In genomic region chr12:24840046-24840800, GRCh38 we compare ENCODE assay signal across 15 cellular contexts.
DNase-seq lines count a peak whose midpoint lies in the region; TF ChIP-seq lines count a peak whose summit lies in the region.
"Had no signal": no experiment of that assay in that cellular context is flagged by ENCODE, and none has a peak within 500 bp of the region (broad histone marks: within the 10 kb centered on the region; RNA-seq: fewer than 3 reads in every experiment).

No MANE protein-coding gene starts in this region.

- no peaks in the 10 kb centered on the region for H3K9me3 ChIP-seq in sigmoid colon
- no peaks in the 10 kb centered on the region for H3K9me3 ChIP-seq in tibial artery
- H3K9me3 ChIP-seq: vagina had no signal

- 37 to 57% methylated on average over 1 of the region's 1 CpG for WGBS in sigmoid colon, 2 donors

- no peak for TF ChIP-seq POLR2A in sigmoid colon (IDR thresholded peaks at IDR 0.05)

- H3K36me3 ChIP-seq in sigmoid colon = no peaks in the 10 kb centered on the region
- no peaks in the 10 kb centered on the region for H3K36me3 ChIP-seq in tibial artery
- H3K36me3 ChIP-seq: cardiac muscle cell, vagina had no signal

- peak; percentile 20 for DNase-seq in activated CD4-positive, alpha-beta T cell treated with anti-CD3 and anti-CD28 coated beads for 48 hours
- DNase-seq in activated CD4-positive, alpha-beta T cell treated with anti-CD3 and anti-CD28 coated beads, Interleukin-2, amount 50 U/mL, for 1 hour = no peak
- DNase-seq in HT1080 (ENCODE audit: low read depth) = peak; percentile 67
- DNase-seq in amniotic epithelial cell (ENCODE audit: low read depth) = peak; percentile 86
- DNase-seq in sigmoid colon = no peak
- no peak for DNase-seq in CD1c-positive myeloid dendritic cell (ENCODE audit: extremely low spot score)
- DNase-seq in tibial artery = no peak
- DNase-seq in DMS153 (lab: John Stamatoyannopoulos, UW) = no peak
- DNase-seq: activated effector memory CD4-positive, alpha-beta T cell treated with Interleukin-2 at 50 U/mL for 16 hours; NCI-H1436; NCI-H446; right cardiac atrium had no signal

- TF ChIP-seq CTCF in sigmoid colon (IDR thresholded peaks at IDR 0.05) = no peak
- no peak for TF ChIP-seq CTCF in tibial artery (IDR thresholded peaks at IDR 0.05)

- intact Hi-C loops in sigmoid colon (cut with DNase I) (no loop called here), tibial artery (cut with DNase I; ENCODE audit: low total_unique reads) (no loop called here)

- H3K4me3 ChIP-seq in sigmoid colon (no peak overlapping the region), tibial artery (no peak overlapping the region)
- H3K4me3 ChIP-seq: cardiac muscle cell, GM23338, vagina had no signal

- H3K27me3 ChIP-seq in sigmoid colon (no peaks in the 10 kb centered on the region), tibial artery (no peaks in the 10 kb centered on the region)
- H3K27me3 ChIP-seq: cardiac muscle cell, vagina had no signal

- H3K27ac ChIP-seq in sigmoid colon (peak overlapping the region in 3 of 4 donors; percentile 17 to 58 (median 53)), tibial artery (no peak overlapping the region)
- H3K27ac ChIP-seq: cardiac muscle cell, vagina had no signal

- no peak for TF ChIP-seq EP300 in sigmoid colon (IDR thresholded peaks at IDR 0.05)

- H3K4me1 ChIP-seq in sigmoid colon (peaks cover 0 to 31% (median 13%) of the 10 kb centered on the region in 4 donors), tibial artery (peaks cover 0 to 30% (median 5%) of the 10 kb centered on the region in 4 donors)

Comparison
In these comparisons a context has a peak if more than half of its experiments do, and no peak if none do; other contexts are left out.
1. DNase-seq: peak in activated CD4-positive, alpha-beta T cell treated with anti-CD3 and anti-CD28 coated beads for 48 hours (single experiment), HT1080 (single experiment) and amniotic epithelial cell (single experiment); none in activated CD4-positive, alpha-beta T cell treated with anti-CD3 and anti-CD28 coated beads, Interleukin-2, amount 50 U/mL, for 1 hour (single experiment), sigmoid colon (single experiment), CD1c-positive myeloid dendritic cell (single experiment), tibial artery (0 of 2) and DMS153 (single experiment).
2. H3K27ac ChIP-seq: peak in sigmoid colon (3 of 4); none in tibial artery (0 of 2).